ENCODE assay signal across 22 cellular contexts in the genomic region with DNA sequence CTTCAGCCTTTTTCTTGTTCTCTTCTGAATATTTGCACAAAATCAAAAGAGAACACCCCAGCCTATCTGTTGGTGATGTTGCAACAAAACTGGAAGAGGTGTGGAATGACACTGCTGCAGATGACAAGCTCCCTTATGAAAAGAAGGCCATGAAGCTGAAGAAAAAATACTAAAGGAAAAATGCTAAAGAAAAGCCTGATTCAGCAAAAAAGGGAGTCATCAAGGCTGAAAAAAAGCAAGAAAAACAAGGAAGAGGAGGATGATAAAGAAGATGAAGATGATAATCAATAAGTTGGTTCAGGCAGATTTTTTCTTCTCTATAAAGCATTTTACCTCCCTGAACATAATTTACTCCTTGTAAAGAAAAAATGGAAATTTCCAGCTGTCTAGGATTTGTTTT.
DNase-seq lines count a peak whose midpoint lies in the region; ATAC-seq, FAIRE-seq and TF ChIP-seq lines count a peak whose summit lies in the region.
"Had no signal": no experiment of that assay in that cellular context is flagged by ENCODE, and none has a peak within 500 bp of the region (broad histone marks: within the 10 kb centered on the region; RNA-seq: fewer than 3 reads in every experiment).

No MANE protein-coding gene starts in this region.

- FAIRE-seq in A549 (lab: Jason Lieb, UNC): no peak
- no peak for FAIRE-seq in H1 (lab: Jason Lieb, UNC)
- FAIRE-seq: A204.1, D721Med, G401.6, GM12891 had no signal

- no TSS peak for BruUV-seq in IMR-90 (replicated peaks; lab: Mats Ljungman, UMichigan)

- H3K4me3 ChIP-seq in A549: no peak overlapping the region
- H3K4me3 ChIP-seq in IMR-90 (ENCODE audit: insufficient read depth, low read depth, low read length): no peak overlapping the region
- H3K4me3 ChIP-seq in H1 (ENCODE audit: extremely low read depth in 1 of 4, insufficient read depth in 2 of 4, low read depth in 3 of 4, low read length in 4 of 4): no peak overlapping the region
- no peak overlapping the region for H3K4me3 ChIP-seq in neuronal stem cell (ENCODE audit: low read length in 2 of 2)
- no peak overlapping the region for H3K4me3 ChIP-seq in osteoblast (ENCODE audit: insufficient read depth, low read length)
- H3K4me3 ChIP-seq: BLaER1 treated with 17β-estradiol and CSF1 and Interleukin-3, amounts not matched to agents 10 nM and 100 nM had no signal

- dilution Hi-C loops in IMR-90 (cut with HindIII; ENCODE audit: low sequenced_read_pairs, unreplicated experiment): no loop called here

- H3K4ac ChIP-seq in IMR-90 (ENCODE audit: low read depth, low read length): no peak overlapping the region
- no peak overlapping the region for H3K4ac ChIP-seq in H1 (replicated peaks; ENCODE audit: insufficient read length, low read depth, low read length)
- H3K4ac ChIP-seq in neuronal stem cell (ENCODE audit: low read length): no peak overlapping the region

- H3K23ac ChIP-seq in IMR-90 (ENCODE audit: low read depth, low read length): no peak overlapping the region
- no peak overlapping the region for H3K23ac ChIP-seq in H1 (ENCODE audit: insufficient read length)
- no peak overlapping the region for H3K23ac ChIP-seq in neuronal stem cell (ENCODE audit: low read depth, low read length, poor library complexity)

- POLR2A ChIA-PET in A549 (lab: Yijun Ruan, JAX): no interaction called here
- POLR2A ChIA-PET in IMR-90 (lab: Charles Lee; ENCODE audit: unreplicated experiment): no interaction called here
- POLR2A ChIA-PET in H1 (lab: Charles Lee; ENCODE audit: partially characterized antibody): no interaction called here

- no peak for ATAC-seq in A549
- ATAC-seq in IMR-90 (ENCODE audit: low read depth): no peak
- no peak for ATAC-seq in HG02642 (IDR thresholded peaks at IDR 0.05; ENCODE audit: poor library complexity, unreplicated experiment)
- ATAC-seq: CD8-positive, alpha-beta T cell had no signal

- H2BK15ac ChIP-seq in IMR-90 (ENCODE audit: low read depth, low read length) (no peak overlapping the region), H1 (ENCODE audit: low read length) (no peak overlapping the region), neuronal stem cell (ENCODE audit: low read length) (no peak overlapping the region)

- intact Hi-C loops in IMR-90 (cut with micrococcal nuclease): no loop called here

- H4K5ac ChIP-seq in IMR-90 (ENCODE audit: low read depth, low read length): no peak overlapping the region
- no peak overlapping the region for H4K5ac ChIP-seq in H1 (ENCODE audit: insufficient read length, low read depth, low read length)

- H3K36me3 ChIP-seq in IMR-90 (ENCODE audit: control insufficient read depth, insufficient read depth, low read length): no peaks in the 10 kb centered on the region
- no peaks in the 10 kb centered on the region for H3K36me3 ChIP-seq in H1 (ENCODE audit: control insufficient read depth in 2 of 4, insufficient read depth in 4 of 4, low read length in 3 of 4)
- no peaks in the 10 kb centered on the region for H3K36me3 ChIP-seq in neuronal stem cell (replicated peaks in 1 of 2; ENCODE audit: control insufficient read depth in 2 of 2, insufficient read depth in 2 of 2, low read length in 2 of 2)
- no peaks in the 10 kb centered on the region for H3K36me3 ChIP-seq in osteoblast (ENCODE audit: insufficient read depth, low read length)
- H3K36me3 ChIP-seq: BLaER1 treated with 17β-estradiol and CSF1 and Interleukin-3, amounts not matched to agents 10 nM and 100 nM had no signal

- H2BK20ac ChIP-seq in IMR-90 (ENCODE audit: low read depth, low read length) (no peak overlapping the region), H1 (ENCODE audit: low read length) (no peak overlapping the region)

- H3K4me1 ChIP-seq in A549 (no peaks in the 10 kb centered on the region), IMR-90 (ENCODE audit: control insufficient read depth, insufficient read depth, low read length) (no peaks in the 10 kb centered on the region), H1 (replicated peaks in 1 of 4; ENCODE audit: control insufficient read depth in 3 of 4, insufficient read depth in 4 of 4, low read length in 3 of 4) (peaks cover 0 to 13% (median 0%) of the 10 kb centered on the region in 4 experiments; a peak in 1 of 7 replicates), neuronal stem cell (ENCODE audit: control insufficient read depth in 2 of 2, insufficient read depth in 1 of 2, low read depth in 1 of 2, low read length in 2 of 2) (peaks cover 0 to 7% of the 10 kb centered on the region in 2 donors), osteoblast (ENCODE audit: insufficient read depth, low read length) (no peaks in the 10 kb centered on the region)
- H3K4me1 ChIP-seq: BLaER1 treated with 17β-estradiol and CSF1 and Interleukin-3, amounts not matched to agents 10 nM and 100 nM; Caco-2 had no signal

- H2BK120ac ChIP-seq in IMR-90 (ENCODE audit: low read depth, low read length): no peak overlapping the region
- H2BK120ac ChIP-seq in H1 (replicated peaks; ENCODE audit: low read depth, low read length): no peak overlapping the region
- no peak overlapping the region for H2BK120ac ChIP-seq in neuronal stem cell (ENCODE audit: low read depth, low read length)

- TF ChIP-seq EP300 in A549 (IDR thresholded peaks at IDR 0.05) (no peak), H1 (IDR thresholded peaks at IDR 0.05; ENCODE audit: borderline replicate concordance in 1 of 2, low read depth in 2 of 2, low read length in 2 of 2) (no peak)

- TF ChIP-seq POLR2A in A549 (IDR thresholded peaks at IDR 0.05; ENCODE audit: low read length): no peak
- TF ChIP-seq POLR2A in IMR-90 (IDR thresholded peaks at IDR 0.05; ENCODE audit: low read depth, low read length): no peak
- no peak for TF ChIP-seq POLR2A in H1 (IDR thresholded peaks at IDR 0.05; ENCODE audit: control extremely low read depth in 1 of 2, low read depth in 2 of 2, low read length in 2 of 2)

- H3K27ac ChIP-seq in A549 (no peak overlapping the region), IMR-90 (ENCODE audit: insufficient read depth, low read length) (no peak overlapping the region), H1 (ENCODE audit: low read depth, low read length) (no peak overlapping the region), neuronal stem cell (replicated peaks; ENCODE audit: low read length) (no peak overlapping the region), osteoblast (ENCODE audit: low read depth, low read length) (no peak overlapping the region)
- H3K27ac ChIP-seq: BLaER1 treated with 17β-estradiol and CSF1 and Interleukin-3, amounts not matched to agents 10 nM and 100 nM; C4-2B had no signal

- TF ChIP-seq CTCF in A549 (IDR thresholded peaks at IDR 0.05): no peak
- no peak for TF ChIP-seq CTCF in IMR-90 (conservative IDR thresholded peaks at IDR 0.05; ENCODE audit: low read depth, low read length)
- TF ChIP-seq CTCF in H1 (IDR thresholded peaks at IDR 0.05; ENCODE audit: control extremely low read depth in 1 of 3, insufficient read depth in 1 of 3, low read depth in 1 of 3, low read length in 3 of 3): no peak
- no peak for TF ChIP-seq CTCF in osteoblast (IDR thresholded peaks at IDR 0.05; ENCODE audit: extremely low read depth, low read depth, low read length)

- H3K9me1 ChIP-seq in IMR-90 (ENCODE audit: insufficient read depth, low read length): no peaks in the 10 kb centered on the region

- H3K79me1 ChIP-seq in IMR-90 (ENCODE audit: low read depth in 1 of 2, low read length in 2 of 2) (no peaks in the 10 kb centered on the region), H1 (ENCODE audit: low read depth, low read length) (no peaks in the 10 kb centered on the region), neuronal stem cell (ENCODE audit: low read depth, low read length) (no peaks in the 10 kb centered on the region)

- no peak overlapping the region for H2AK9ac ChIP-seq in IMR-90 (replicated peaks; ENCODE audit: low read depth, low read length, poor library complexity)

- no peak overlapping the region for H3K4me2 ChIP-seq in A549
- H3K4me2 ChIP-seq in IMR-90 (ENCODE audit: low read depth, low read length): no peak overlapping the region
- no peak overlapping the region for H3K4me2 ChIP-seq in H1 (ENCODE audit: insufficient read depth in 1 of 2, low read depth in 2 of 2, low read length in 2 of 2)
- H3K4me2 ChIP-seq in neuronal stem cell (ENCODE audit: insufficient read depth, low read length, poor library complexity, severe bottlenecking): no peak overlapping the region
- no peak overlapping the region for H3K4me2 ChIP-seq in osteoblast (ENCODE audit: insufficient read depth, low read length)
- H3K4me2 ChIP-seq: BLaER1 treated with 17β-estradiol and CSF1 and Interleukin-3, amounts not matched to agents 10 nM and 100 nM had no signal

- DNase-seq in A549 (ENCODE audit: low read depth in 1 of 2, low spot score in 1 of 2): no peak
- no peak for DNase-seq in IMR-90
- no peak for DNase-seq in H1 (ENCODE audit: low read depth in 1 of 2, low spot score in 2 of 2)
- no peak for DNase-seq in neuronal stem cell (ENCODE audit: low spot score)
- no peak for DNase-seq in osteoblast (ENCODE audit: insufficient read length, low spot score, missing footprints)
- no peak for DNase-seq in GM19238 (ENCODE audit: insufficient read length, low spot score)
- DNase-seq in ureter (ENCODE audit: low spot score): no peak
- DNase-seq: 8988T; AML-193; Caco-2; Calu3; CD4-positive, alpha-beta T cell; CD8-positive, alpha-beta T cell; DMS79 treated with DMSO at 0.1 percent for 48 hours; GF-D8 had no signal

- no peak overlapping the region for H2BK5ac ChIP-seq in IMR-90 (ENCODE audit: low read depth, low read length, poor library complexity, severe bottlenecking)
- H2BK5ac ChIP-seq in H1 (ENCODE audit: low read depth, low read length): no peak overlapping the region
- H2BK5ac ChIP-seq in neuronal stem cell (ENCODE audit: low read length): no peak overlapping the region

- TF ChIP-seq RAD21 in A549 (conservative IDR thresholded peaks at IDR 0.05 in 1 of 2, IDR thresholded peaks at IDR 0.05 in 1 of 2) (no peak), IMR-90 (IDR thresholded peaks at IDR 0.05; ENCODE audit: low read length) (no peak), H1 (IDR thresholded peaks at IDR 0.05 in 1 of 2, conservative IDR thresholded peaks at IDR 0.05 in 1 of 2; ENCODE audit: low read depth in 2 of 2, low read length in 2 of 2) (no peak)

- H3K23me2 ChIP-seq in H1 (ENCODE audit: low read depth, low read length): no peaks in the 10 kb centered on the region

- no peak overlapping the region for H3K14ac ChIP-seq in IMR-90 (replicated peaks; ENCODE audit: low read depth, low read length)
- H3K14ac ChIP-seq in H1 (ENCODE audit: insufficient read length): no peak overlapping the region
- H3K14ac ChIP-seq in neuronal stem cell (ENCODE audit: low read length): no peak overlapping the region

- H3K27me3 ChIP-seq in IMR-90 (ENCODE audit: control insufficient read depth, insufficient read depth, low read length): no peaks in the 10 kb centered on the region
- no peaks in the 10 kb centered on the region for H3K27me3 ChIP-seq in H1 (replicated peaks in 1 of 4; ENCODE audit: control insufficient read depth in 3 of 4, extremely low read depth in 1 of 4, insufficient read depth in 3 of 4, low read length in 3 of 4)
- H3K27me3 ChIP-seq in neuronal stem cell (ENCODE audit: control insufficient read depth in 3 of 3, insufficient read depth in 3 of 3, low read depth in 1 of 3, low read length in 3 of 3): no peaks in the 10 kb centered on the region
- no peaks in the 10 kb centered on the region for H3K27me3 ChIP-seq in osteoblast (ENCODE audit: insufficient read depth, low read length)

- H3K9me3 ChIP-seq in A549: no peaks in the 10 kb centered on the region
- no peaks in the 10 kb centered on the region for H3K9me3 ChIP-seq in IMR-90 (ENCODE audit: control insufficient read depth, insufficient read depth, low read length)
- no peaks in the 10 kb centered on the region for H3K9me3 ChIP-seq in H1 (ENCODE audit: insufficient read depth in 2 of 2, low read depth in 1 of 2, low read length in 1 of 2)
- no peaks in the 10 kb centered on the region for H3K9me3 ChIP-seq in neuronal stem cell (replicated peaks in 1 of 2; ENCODE audit: control insufficient read depth in 2 of 2, insufficient read depth in 1 of 2, low read depth in 1 of 2, low read length in 2 of 2)
- no peaks in the 10 kb centered on the region for H3K9me3 ChIP-seq in osteoblast (ENCODE audit: low read depth, low read length)
- H3K9me3 ChIP-seq: Caco-2 had no signal

- no peak overlapping the region for H3K9ac ChIP-seq in IMR-90 (ENCODE audit: low read depth, low read length)
- H3K9ac ChIP-seq in H1 (replicated peaks in 1 of 4; ENCODE audit: extremely low read depth in 1 of 4, low read depth in 3 of 4, low read length in 3 of 4): no peak overlapping the region
- H3K9ac ChIP-seq in neuronal stem cell (ENCODE audit: low read depth, low read length, poor library complexity): no peak overlapping the region
- H3K9ac ChIP-seq: BLaER1 treated with 17β-estradiol and CSF1 and Interleukin-3, amounts not matched to agents 10 nM and 100 nM had no signal

- H3K56ac ChIP-seq in IMR-90 (ENCODE audit: extremely low read depth, insufficient read depth, low read length): no peak overlapping the region
- no peak overlapping the region for H3K56ac ChIP-seq in H1 (replicated peaks; ENCODE audit: insufficient read length, low read depth, low read length)

- CTCF ChIA-PET in A549 (lab: Yijun Ruan, JAX) (no interaction called here), IMR-90 (lab: Yijun Ruan, JAX) (no interaction called here), H1 (lab: Charles Lee; ENCODE audit: partially characterized antibody) (interaction anchor here (0.6 kb wide), 1 partner anchor 838 kb away, joined by 3 read pairs; no protein-coding TSS in a partner anchor)

- H4K91ac ChIP-seq in IMR-90 (ENCODE audit: insufficient read depth, low read depth, low read length) (no peak overlapping the region), H1 (replicated peaks; ENCODE audit: insufficient read length, low read length) (no peak overlapping the region), neuronal stem cell (ENCODE audit: low read depth, low read length, poor library complexity) (no peak overlapping the region)

- H2AFZ ChIP-seq in IMR-90 (replicated peaks; ENCODE audit: low read length, poor library complexity) (no peak overlapping the region), H1 (ENCODE audit: low read length) (no peak overlapping the region), neuronal stem cell (ENCODE audit: low read length) (peak overlapping the region; percentile 32), osteoblast (ENCODE audit: low read length) (no peak overlapping the region)

- H3K18ac ChIP-seq in IMR-90 (ENCODE audit: low read depth, low read length): no peak overlapping the region
- H3K18ac ChIP-seq in H1 (ENCODE audit: extremely low read depth, low read length): no peak overlapping the region
- no peak overlapping the region for H3K18ac ChIP-seq in neuronal stem cell (ENCODE audit: low read length)

- H3K79me2 ChIP-seq in H1 (ENCODE audit: control insufficient read depth in 1 of 2, insufficient read depth in 2 of 2, low read length in 2 of 2) (no peaks in the 10 kb centered on the region), osteoblast (ENCODE audit: insufficient read depth, low read length) (no peaks in the 10 kb centered on the region)

- no peaks in the 10 kb centered on the region for H4K20me1 ChIP-seq in IMR-90 (ENCODE audit: insufficient read depth, low read length)
- no peaks in the 10 kb centered on the region for H4K20me1 ChIP-seq in H1 (replicated peaks in 1 of 2; ENCODE audit: control insufficient read depth in 1 of 2, insufficient read depth in 2 of 2, low read length in 2 of 2)
- no peaks in the 10 kb centered on the region for H4K20me1 ChIP-seq in osteoblast (ENCODE audit: insufficient read depth, low read length)
- H4K20me1 ChIP-seq: BLaER1 treated with 17β-estradiol and CSF1 and Interleukin-3, amounts not matched to agents 10 nM and 100 nM had no signal

- H4K8ac ChIP-seq in IMR-90 (ENCODE audit: low read depth in 2 of 2, low read length in 2 of 2): no peak overlapping the region
- H4K8ac ChIP-seq in H1 (ENCODE audit: extremely low read depth, insufficient read depth, low read length): no peak overlapping the region
- no peak overlapping the region for H4K8ac ChIP-seq in neuronal stem cell (ENCODE audit: low read depth, low read length)

- in situ Hi-C loops in IMR-90 (cut with MboI; ENCODE audit: low sequenced_read_pairs): no loop called here

- H2BK12ac ChIP-seq in H1 (ENCODE audit: low read depth, low read length): no peak overlapping the region
- no peak overlapping the region for H2BK12ac ChIP-seq in neuronal stem cell (ENCODE audit: low read length)

- H2AK5ac ChIP-seq in IMR-90 (ENCODE audit: low read depth, low read length) (no peak overlapping the region), H1 (ENCODE audit: low read depth, low read length) (no peak overlapping the region), neuronal stem cell (ENCODE audit: low read depth, low read length) (no peak overlapping the region)
